Comparison of ENCODE assay signal across 8 cellular contexts in the genomic region with DNA sequence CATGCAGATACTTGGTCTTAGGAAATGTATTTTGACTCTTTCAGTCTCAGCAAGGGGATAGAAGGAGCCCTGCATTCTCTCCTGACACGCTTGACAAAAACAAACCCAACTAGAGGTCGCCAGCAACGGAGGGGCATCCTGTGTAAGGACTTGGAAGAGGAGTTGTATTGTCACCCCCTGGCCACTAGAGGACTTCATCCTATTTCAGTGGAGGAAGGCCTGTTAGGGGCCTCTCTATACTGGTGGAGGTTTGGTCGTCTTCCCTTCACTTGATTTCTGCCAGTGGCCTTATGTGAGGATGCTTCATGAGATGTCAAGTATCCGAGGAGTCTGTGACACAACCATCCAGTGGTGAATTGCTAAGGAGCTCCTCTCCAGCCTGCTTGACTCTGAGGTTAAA.
DNase-seq lines count a peak whose midpoint lies in the region; ATAC-seq and TF ChIP-seq lines count a peak whose summit lies in the region.

No MANE protein-coding gene starts in this region.

- H3K79me2 ChIP-seq in SK-N-SH (ENCODE audit: insufficient read depth), result no peaks in the 10 kb centered on the region

- peak; percentile 51 for DNase-seq in D341Med (ENCODE audit: low spot score)
- peak; percentile 48 for DNase-seq in SK-N-SH
- DNase-seq in iPS-NIHi7 (ENCODE audit: extremely low spot score), result peak; percentile 80
- no peak for DNase-seq in activated T-cell treated with anti-CD3 and anti-CD28 coated beads, Interleukin-2, amount 50 U/mL, for 4 hours
- no peak for DNase-seq in NCI-H1105 treated with DMSO at 0.1 percent for 48 hours (lab: John Stamatoyannopoulos, UW)

- H3K9me3 Mint-ChIP-seq in activated T-cell treated with anti-CD3 and anti-CD28 coated beads, Interleukin-2, amount 50 U/mL, for 4 hours, result no peaks in the 10 kb centered on the region

- peaks cover 7% of the 10 kb centered on the region; the same call in 1 of the 2 replicates for H3K27me3 ChIP-seq in SK-N-SH (ENCODE audit: insufficient read depth)

- H3K4me2 ChIP-seq in SK-N-SH, result no peak overlapping the region

- H3K4me1 Mint-ChIP-seq in activated T-cell treated with anti-CD3 and anti-CD28 coated beads, Interleukin-2, amount 50 U/mL, for 4 hours (ENCODE audit: low read depth), result no peaks in the 10 kb centered on the region

- H3F3A ChIP-seq in SK-N-SH (replicated peaks; ENCODE audit: insufficient read depth), result peaks cover 21% of the 10 kb centered on the region

- peak; percentile 73 for ATAC-seq in GM21619 (IDR thresholded peaks at IDR 0.05; ENCODE audit: unreplicated experiment)
- no peak for ATAC-seq in GM18870 (IDR thresholded peaks at IDR 0.05; ENCODE audit: unreplicated experiment)
- ATAC-seq in activated T-cell treated with anti-CD3 and anti-CD28 coated beads, Interleukin-2, amount 50 U/mL, for 4 hours, result no peak
- ATAC-seq in HG02970 (IDR thresholded peaks at IDR 0.05; ENCODE audit: low FRiP score, unreplicated experiment), result no peak

- no peaks in the 10 kb centered on the region for H3K36me3 ChIP-seq in SK-N-SH (replicated peaks in 1 of 2; ENCODE audit: control insufficient read depth in 1 of 2, insufficient read depth in 2 of 2, low read length in 1 of 2)

- peak; percentile 49 for TF ChIP-seq CTCF in SK-N-SH (IDR thresholded peaks at IDR 0.05)

- no peak overlapping the region for H3K4me3 Mint-ChIP-seq in activated T-cell treated with anti-CD3 and anti-CD28 coated beads, Interleukin-2, amount 50 U/mL, for 4 hours

- H3K4me3 ChIP-seq in SK-N-SH (ENCODE audit: low read depth in 2 of 2, low read length in 1 of 2), result no peak overlapping the region

- no peaks in the 10 kb centered on the region for H3K9me3 ChIP-seq in SK-N-SH

- H3K9me2 ChIP-seq in SK-N-SH, result no peaks in the 10 kb centered on the region

- WGBS in SK-N-SH (ENCODE audit: low lambda C conversion rate), result 56% methylated on average over 5 of the region's 5 CpGs

- H3K27ac ChIP-seq in SK-N-SH (ENCODE audit: low read depth in 2 of 2, low read length in 1 of 2), result no peak overlapping the region

- no peak overlapping the region for H2AFZ ChIP-seq in SK-N-SH (ENCODE audit: low read depth)

- peaks cover 2% of the 10 kb centered on the region for H3K27me3 Mint-ChIP-seq in activated T-cell treated with anti-CD3 and anti-CD28 coated beads, Interleukin-2, amount 50 U/mL, for 4 hours (ENCODE audit: low read depth)

- CTCF ChIA-PET in SK-N-SH (lab: Yijun Ruan, JAX), result interaction anchor here (0.6 to 2.5 kb wide), 8 partner anchors 9 to 137 kb away, joined by 3 to 11 read pairs (median 3); no protein-coding TSS in a partner anchor

- POLR2A ChIA-PET in SK-N-SH (lab: Yijun Ruan, JAX), result no interaction called here

- no peaks in the 10 kb centered on the region for H3K36me3 Mint-ChIP-seq in activated T-cell treated with anti-CD3 and anti-CD28 coated beads, Interleukin-2, amount 50 U/mL, for 4 hours (ENCODE audit: insufficient read depth)

- TF ChIP-seq EP300 in SK-N-SH (IDR thresholded peaks at IDR 0.05; ENCODE audit: borderline replicate concordance in 1 of 2, low read depth in 1 of 2, low read length in 1 of 2), result no peak

- 0 out of 4 replicates have a peak, but pooled peaks cover 0 to 5% of the 10 kb centered on the region in 2 experiments for H3K4me1 ChIP-seq in SK-N-SH (ENCODE audit: control insufficient read depth in 1 of 2, insufficient read depth in 2 of 2, low read depth in 1 of 2, low read length in 1 of 2)

- H4K20me1 ChIP-seq in SK-N-SH (ENCODE audit: insufficient read depth), result no peaks in the 10 kb centered on the region

- H3K9ac ChIP-seq in SK-N-SH, result no peak overlapping the region

- TF ChIP-seq RAD21 in SK-N-SH (IDR thresholded peaks at IDR 0.05; ENCODE audit: low read length), result peak; percentile 33

TF ChIP-seq in SK-N-SH, 30 proteins besides CTCF, POLR2A, EP300 and RAD21:
- TF ChIP-seq GATA2 (CRISPR knock-in tag; IDR thresholded peaks at IDR 0.05), result no peak
- TF ChIP-seq, protein P1, sequence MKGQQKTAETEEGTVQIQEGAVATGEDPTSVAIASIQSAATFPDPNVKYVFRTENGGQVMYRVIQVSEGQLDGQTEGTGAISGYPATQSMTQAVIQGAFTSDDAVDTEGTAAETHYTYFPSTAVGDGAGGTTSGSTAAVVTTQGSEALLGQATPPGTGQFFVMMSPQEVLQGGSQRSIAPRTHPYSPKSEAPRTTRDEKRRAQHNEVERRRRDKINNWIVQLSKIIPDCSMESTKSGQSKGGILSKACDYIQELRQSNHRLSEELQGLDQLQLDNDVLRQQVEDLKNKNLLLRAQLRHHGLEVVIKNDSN (IDR thresholded peaks at IDR 0.05; ENCODE audit: borderline replicate concordance, low read depth), result no peak
- TF ChIP-seq RCOR1 (IDR thresholded peaks at IDR 0.05; ENCODE audit: low read length), result no peak
- TF ChIP-seq CHD2 (IDR thresholded peaks at IDR 0.05; ENCODE audit: low read length, partially characterized antibody), result no peak
- TF ChIP-seq RXRA (IDR thresholded peaks at IDR 0.05; ENCODE audit: borderline replicate concordance, low read depth), result no peak
- TF ChIP-seq FOXJ3 (CRISPR knock-in tag; IDR thresholded peaks at IDR 0.05), result no peak
- TF ChIP-seq, protein P2, sequence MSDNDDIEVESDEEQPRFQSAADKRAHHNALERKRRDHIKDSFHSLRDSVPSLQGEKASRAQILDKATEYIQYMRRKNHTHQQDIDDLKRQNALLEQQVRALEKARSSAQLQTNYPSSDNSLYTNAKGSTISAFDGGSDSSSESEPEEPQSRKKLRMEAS (IDR thresholded peaks at IDR 0.05; ENCODE audit: low read depth), result no peak
- no peak for TF ChIP-seq REST (IDR thresholded peaks at IDR 0.05; ENCODE audit: low read depth, low read length)
- no peak for TF ChIP-seq NRF1 (IDR thresholded peaks at IDR 0.05; ENCODE audit: low read depth, low read length)
- no peak for TF ChIP-seq TCF12 (IDR thresholded peaks at IDR 0.05)
- TF ChIP-seq GABPA (IDR thresholded peaks at IDR 0.05; ENCODE audit: low read depth), result no peak
- no peak for TF ChIP-seq SMC3 (IDR thresholded peaks at IDR 0.05; ENCODE audit: low read depth, low read length)
- no peak for TF ChIP-seq TAF1 (IDR thresholded peaks at IDR 0.05; ENCODE audit: borderline replicate concordance, low read depth, low read length)
- TF ChIP-seq SIN3A (IDR thresholded peaks at IDR 0.05; ENCODE audit: borderline replicate concordance, low read depth, low read length), result no peak
- no peak for TF ChIP-seq FOXM1 (IDR thresholded peaks at IDR 0.05; ENCODE audit: low read depth)
- TF ChIP-seq MXI1 (IDR thresholded peaks at IDR 0.05; ENCODE audit: low read depth, low read length), result no peak
- TF ChIP-seq, protein P3, sequence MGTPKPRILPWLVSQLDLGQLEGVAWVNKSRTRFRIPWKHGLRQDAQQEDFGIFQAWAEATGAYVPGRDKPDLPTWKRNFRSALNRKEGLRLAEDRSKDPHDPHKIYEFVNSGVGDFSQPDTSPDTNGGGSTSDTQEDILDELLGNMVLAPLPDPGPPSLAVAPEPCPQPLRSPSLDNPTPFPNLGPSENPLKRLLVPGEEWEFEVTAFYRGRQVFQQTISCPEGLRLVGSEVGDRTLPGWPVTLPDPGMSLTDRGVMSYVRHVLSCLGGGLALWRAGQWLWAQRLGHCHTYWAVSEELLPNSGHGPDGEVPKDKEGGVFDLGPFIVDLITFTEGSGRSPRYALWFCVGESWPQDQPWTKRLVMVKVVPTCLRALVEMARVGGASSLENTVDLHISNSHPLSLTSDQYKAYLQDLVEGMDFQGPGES (IDR thresholded peaks at IDR 0.05; ENCODE audit: low read depth, low read length), result no peak
- no peak for TF ChIP-seq NFIC (IDR thresholded peaks at IDR 0.05; ENCODE audit: borderline replicate concordance)
- no peak for TF ChIP-seq YY1 (IDR thresholded peaks at IDR 0.05; ENCODE audit: low read depth)
- TF ChIP-seq, protein P4, sequence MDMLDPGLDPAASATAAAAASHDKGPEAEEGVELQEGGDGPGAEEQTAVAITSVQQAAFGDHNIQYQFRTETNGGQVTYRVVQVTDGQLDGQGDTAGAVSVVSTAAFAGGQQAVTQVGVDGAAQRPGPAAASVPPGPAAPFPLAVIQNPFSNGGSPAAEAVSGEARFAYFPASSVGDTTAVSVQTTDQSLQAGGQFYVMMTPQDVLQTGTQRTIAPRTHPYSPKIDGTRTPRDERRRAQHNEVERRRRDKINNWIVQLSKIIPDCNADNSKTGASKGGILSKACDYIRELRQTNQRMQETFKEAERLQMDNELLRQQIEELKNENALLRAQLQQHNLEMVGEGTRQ (IDR thresholded peaks at IDR 0.05; ENCODE audit: borderline replicate concordance, low read depth, low read length), result no peak

Comparison
In these comparisons a context has a peak if more than half of its experiments do, and no peak if none do; other contexts are left out.
1. DNase-seq: peak in D341Med (single experiment), SK-N-SH (single experiment) and iPS-NIHi7 (single experiment); none in activated T-cell treated with anti-CD3 and anti-CD28 coated beads, Interleukin-2, amount 50 U/mL, for 4 hours (single experiment) and NCI-H1105 treated with DMSO at 0.1 percent for 48 hours (single experiment).